Comparison of ENCODE assay signal across 24 cellular contexts in genomic region chr3:177579419-177579818, GRCh38.
DNase-seq lines count a peak whose midpoint lies in the region; ATAC-seq, FAIRE-seq and TF ChIP-seq lines count a peak whose summit lies in the region.
"Had no signal": no experiment of that assay in that cellular context is flagged by ENCODE, and none has a peak within 500 bp of the region (broad histone marks: within the 10 kb centered on the region; RNA-seq: fewer than 3 reads in every experiment).

No MANE protein-coding gene starts in this region.

- no peak overlapping the region for H2AK9ac ChIP-seq in IMR-90 (replicated peaks; ENCODE audit: low read depth, low read length, poor library complexity)

- no peaks in the 10 kb centered on the region for H4K20me1 ChIP-seq in IMR-90 (ENCODE audit: insufficient read depth, low read length)

- WGBS in IMR-90 (ENCODE audit: extremely low coverage in 2 of 2, insufficient read length in 1 of 2), 2 experiments, result 100% methylated on average over 1 of the region's 4 CpGs; no CpG with 5 or more reads in 1 of the 2 experiments

- intact Hi-C loops in IMR-90 (cut with micrococcal nuclease), result no loop called here

- H3K27ac ChIP-seq in IMR-90 (ENCODE audit: insufficient read depth, low read length), result no peak overlapping the region
- H3K27ac ChIP-seq in parathyroid adenoma, result no peak overlapping the region

- no peaks in the 10 kb centered on the region for H3K9me3 ChIP-seq in IMR-90 (ENCODE audit: control insufficient read depth, insufficient read depth, low read length)
- H3K9me3 ChIP-seq in parathyroid adenoma (ENCODE audit: control insufficient read depth, low read length), result no peaks in the 10 kb centered on the region

- FAIRE-seq in bronchial epithelial cell (lab: Jason Lieb, UNC), result no peak
- FAIRE-seq: GM19239, RCC 7860 had no signal

- no peak for TF ChIP-seq POLR2A in IMR-90 (IDR thresholded peaks at IDR 0.05; ENCODE audit: low read depth, low read length)

- no peaks in the 10 kb centered on the region for H3K79me1 ChIP-seq in IMR-90 (ENCODE audit: low read depth in 1 of 2, low read length in 2 of 2)

- H3K4me1 ChIP-seq in IMR-90 (ENCODE audit: control insufficient read depth, insufficient read depth, low read length), result no peaks in the 10 kb centered on the region
- peaks cover 5% of the 10 kb centered on the region for H3K4me1 ChIP-seq in parathyroid adenoma

- ATAC-seq in IMR-90 (ENCODE audit: low read depth) (no peak), GM21390 (IDR thresholded peaks at IDR 0.05; ENCODE audit: unreplicated experiment) (no peak)
- ATAC-seq: CD8-positive, alpha-beta T cell; Right ventricle myocardium inferior had no signal

- BruUV-seq in IMR-90 (replicated peaks; lab: Mats Ljungman, UMichigan), result no TSS peak

- no peak overlapping the region for H2BK5ac ChIP-seq in IMR-90 (ENCODE audit: low read depth, low read length, poor library complexity, severe bottlenecking)

- peaks cover under 1% of the 10 kb centered on the region; the same call in 1 of the 2 replicates for H3K9me1 ChIP-seq in IMR-90 (ENCODE audit: insufficient read depth, low read length)

- H3K9ac ChIP-seq in IMR-90 (ENCODE audit: low read depth, low read length) (no peak overlapping the region), parathyroid adenoma (no peak overlapping the region)

- no peak overlapping the region for H2BK20ac ChIP-seq in IMR-90 (ENCODE audit: low read depth, low read length)

- H4K8ac ChIP-seq in IMR-90 (ENCODE audit: low read depth in 2 of 2, low read length in 2 of 2), result no peak overlapping the region

- H3K4ac ChIP-seq in IMR-90 (ENCODE audit: low read depth, low read length), result no peak overlapping the region

- no peaks in the 10 kb centered on the region for H3K79me2 ChIP-seq in parathyroid adenoma

- H2BK15ac ChIP-seq in IMR-90 (ENCODE audit: low read depth, low read length), result no peak overlapping the region

- dilution Hi-C loops in IMR-90 (cut with HindIII; ENCODE audit: low sequenced_read_pairs, unreplicated experiment), result no loop called here

- H3K4me3 ChIP-seq in IMR-90 (ENCODE audit: insufficient read depth, low read depth, low read length) (no peak overlapping the region), bronchial epithelial cell (ENCODE audit: low read depth, low read length) (no peak overlapping the region), parathyroid adenoma (ENCODE audit: low read depth, low read length) (no peak overlapping the region)

- H3K36me3 ChIP-seq in IMR-90 (ENCODE audit: control insufficient read depth, insufficient read depth, low read length), result no peaks in the 10 kb centered on the region
- H3K36me3 ChIP-seq in bronchial epithelial cell (ENCODE audit: control insufficient read depth, insufficient read depth, low read length), result no peaks in the 10 kb centered on the region
- no peaks in the 10 kb centered on the region for H3K36me3 ChIP-seq in parathyroid adenoma (ENCODE audit: control insufficient read depth, insufficient read depth, low read length)

- no peak for TF ChIP-seq RAD21 in IMR-90 (IDR thresholded peaks at IDR 0.05; ENCODE audit: low read length)

- no peak for TF ChIP-seq CTCF in IMR-90 (conservative IDR thresholded peaks at IDR 0.05; ENCODE audit: low read depth, low read length)
- no peak for TF ChIP-seq CTCF in bronchial epithelial cell (IDR thresholded peaks at IDR 0.05; ENCODE audit: insufficient read depth, low read length, severe bottlenecking)
- TF ChIP-seq CTCF in parathyroid adenoma (IDR thresholded peaks at IDR 0.05), result no peak

- H3K56ac ChIP-seq in IMR-90 (ENCODE audit: extremely low read depth, insufficient read depth, low read length), result no peak overlapping the region

- POLR2A ChIA-PET in IMR-90 (lab: Charles Lee; ENCODE audit: unreplicated experiment), result no interaction called here

- in situ Hi-C loops in IMR-90 (cut with MboI; ENCODE audit: low sequenced_read_pairs), result no loop called here

- no peak overlapping the region for H2AK5ac ChIP-seq in IMR-90 (ENCODE audit: low read depth, low read length)

- no peak overlapping the region for H2AFZ ChIP-seq in IMR-90 (replicated peaks; ENCODE audit: low read length, poor library complexity)
- peak overlapping the region; percentile 15 for H2AFZ ChIP-seq in parathyroid adenoma

- H3K14ac ChIP-seq in IMR-90 (replicated peaks; ENCODE audit: low read depth, low read length), result 0 out of 2 replicates have a peak overlapping the region, but pooled peaks have one; percentile 43

- DNase-seq in Daoy (ENCODE audit: low read depth) (peak; percentile 41), IMR-90 (peak; percentile 32), bronchial epithelial cell (ENCODE audit: low read depth) (peak; percentile 84), NCI-H1436 (lab: John Stamatoyannopoulos, UW) (no peak), LoVo (ENCODE audit: low spot score) (no peak)
- DNase-seq: AML-193; C1 segment of cervical spinal cord; CD8-positive, alpha-beta T cell; GDM1; H7; Karpas-422; MM.1S; NCI-H1048; NCI-H1417 treated with DMSO at 0.1 percent for 48 hours; NCI-H187 treated with DMSO at 0.1 percent for 48 hours; NCI-H2107; NCI-H446 treated with DMSO at 0.1 percent for 48 hours; NCI-H526 treated with DMSO at 0.1 percent for 48 hours; OCI-M1 had no signal

- H4K5ac ChIP-seq in IMR-90 (ENCODE audit: low read depth, low read length), result no peak overlapping the region

- CTCF ChIA-PET in IMR-90 (lab: Yijun Ruan, JAX), result interaction anchor here (1.7 kb wide), 1 partner anchor 10 kb away, joined by 6 read pairs; no protein-coding TSS in a partner anchor

- H3K27me3 ChIP-seq in IMR-90 (ENCODE audit: control insufficient read depth, insufficient read depth, low read length) (no peaks in the 10 kb centered on the region), bronchial epithelial cell (ENCODE audit: control insufficient read depth, insufficient read depth, low read length) (no peaks in the 10 kb centered on the region), parathyroid adenoma (ENCODE audit: control insufficient read depth, insufficient read depth, low read length) (no peaks in the 10 kb centered on the region)

- H4K91ac ChIP-seq in IMR-90 (ENCODE audit: insufficient read depth, low read depth, low read length), result no peak overlapping the region

- no peak overlapping the region for H3K4me2 ChIP-seq in IMR-90 (ENCODE audit: low read depth, low read length)
- no peak overlapping the region for H3K4me2 ChIP-seq in parathyroid adenoma (ENCODE audit: low read length)

- H3K23ac ChIP-seq in IMR-90 (ENCODE audit: low read depth, low read length), result no peak overlapping the region

- no peak overlapping the region for H3K18ac ChIP-seq in IMR-90 (ENCODE audit: low read depth, low read length)

- no peak overlapping the region for H2BK120ac ChIP-seq in IMR-90 (ENCODE audit: low read depth, low read length)

TF ChIP-seq in IMR-90, 13 proteins besides CTCF, POLR2A, EP300 and RAD21:
- TF ChIP-seq ELK1 (IDR thresholded peaks at IDR 0.05; ENCODE audit: borderline replicate concordance, low read depth, low read length), result no peak
- no peak for TF ChIP-seq FOS (IDR thresholded peaks at IDR 0.05; ENCODE audit: low read depth, low read length)
- no peak for TF ChIP-seq CHD1 (IDR thresholded peaks at IDR 0.05; ENCODE audit: low read depth, low read length)

Comparison
In these comparisons a context has a peak if more than half of its experiments do, and no peak if none do; other contexts are left out.
1. DNase-seq: peak in Daoy (single experiment), IMR-90 (single experiment) and bronchial epithelial cell (single experiment); none in NCI-H1436 (single experiment) and LoVo (single experiment).